20 cellular contexts compared by ENCODE assay signal in the genomic region with DNA sequence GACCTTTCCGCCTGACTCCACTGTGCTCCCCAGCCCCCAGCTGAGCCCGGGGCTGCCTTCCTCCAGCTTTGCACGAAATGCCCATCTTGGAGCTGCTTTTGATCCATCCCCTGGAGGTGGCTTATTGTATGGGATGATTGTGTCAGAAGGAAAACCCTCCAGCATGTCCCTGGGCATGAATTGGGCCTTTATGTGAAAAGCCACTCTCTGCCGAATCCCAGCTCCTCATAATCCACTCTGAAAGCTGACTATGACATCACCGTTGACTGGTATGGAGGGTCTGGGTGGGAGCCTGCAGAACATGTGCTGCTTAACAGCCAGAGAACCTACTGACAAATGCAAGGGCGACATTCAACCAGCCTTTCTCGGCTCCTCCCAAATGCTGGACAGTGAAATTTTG.
"Had no signal": no experiment of that assay in that cellular context is flagged by ENCODE, and none has a peak within 500 bp of the region (broad histone marks: within the 10 kb centered on the region; RNA-seq: fewer than 3 reads in every experiment).

No MANE protein-coding gene starts in this region.

- ATAC-seq: foreskin keratinocyte; left cardiac atrium; natural killer cell; stimulated activated naive B cell treated with anti-CD40 and anti-IgM and Interleukin-4, amounts not matched to agents 10 μg/mL and 1 μg/mL and 100 μg/mL, for 72 hours had no signal

- H3K36me3 Mint-ChIP-seq: activated naive CD4-positive, alpha-beta T cell treated with anti-CD3 and anti-CD28 coated beads, Interleukin-2, amount 10 ng/mL, durations not matched to agents 7 days and 5 days; activated naive CD8-positive, alpha-beta T cell treated with anti-CD3 and anti-CD28 coated beads, Interleukin-2, amount 10 ng/mL, durations not matched to agents 7 days and 5 days; memory B cell; natural killer cell; stimulated activated naive B cell treated with anti-CD40 and anti-IgM and Interleukin-4, amounts not matched to agents 10 μg/mL and 1 μg/mL and 100 μg/mL, for 72 hours had no signal

- H3K9me3 Mint-ChIP-seq: activated naive CD4-positive, alpha-beta T cell treated with anti-CD3 and anti-CD28 coated beads, Interleukin-2, amount 10 ng/mL, durations not matched to agents 7 days and 5 days; activated T-helper 1 cell treated with anti-CD3 and anti-CD28 coated beads, Interleukin-12 subunit alpha, Interleukin-12 subunit beta, Interleukin-2, Interleukin-4 antibody, amounts not matched to agents 30 ng/mL and 10 ng/mL and 1 ng/mL, durations not matched to agents 14 hours and 24 hours and 36 hours; memory B cell; natural killer cell had no signal

- H3K4me1 Mint-ChIP-seq: activated naive CD8-positive, alpha-beta T cell treated with anti-CD3 and anti-CD28 coated beads, Interleukin-2, amount 10 ng/mL, durations not matched to agents 7 days and 5 days; memory B cell; natural killer cell; stimulated activated naive B cell treated with anti-CD40 and anti-IgM and Interleukin-4, amounts not matched to agents 10 μg/mL and 1 μg/mL and 100 μg/mL, for 72 hours had no signal

- H3K4me3 Mint-ChIP-seq: activated naive CD4-positive, alpha-beta T cell treated with anti-CD3 and anti-CD28 coated beads, Interleukin-2, amount 10 ng/mL, durations not matched to agents 7 days and 5 days; activated naive CD8-positive, alpha-beta T cell treated with anti-CD3 and anti-CD28 coated beads, Interleukin-2, amount 10 ng/mL, durations not matched to agents 7 days and 5 days; activated T-helper 1 cell treated with anti-CD3 and anti-CD28 coated beads, Interleukin-12 subunit alpha, Interleukin-12 subunit beta, Interleukin-2, Interleukin-4 antibody, amounts not matched to agents 30 ng/mL and 10 ng/mL and 1 ng/mL, durations not matched to agents 14 hours and 24 hours and 36 hours; memory B cell; natural killer cell; stimulated activated naive B cell treated with anti-CD40 and anti-IgM and Interleukin-4, amounts not matched to agents 10 μg/mL and 1 μg/mL and 100 μg/mL, for 72 hours had no signal

- DNase-seq: activated CD4-positive, alpha-beta T cell treated with anti-CD3 and anti-CD28 coated beads for 4 hours; activated CD4-positive, alpha-beta T cell treated with anti-CD3 and anti-CD28 coated beads, Interleukin-2, amount 50 U/mL, for 4 hours; activated effector memory CD4-positive, alpha-beta T cell treated with anti-CD3 and anti-CD28 coated beads, Interleukin-2, amount 50 U/mL, for 16 hours; activated naive CD4-positive, alpha-beta T cell treated with anti-CD3 and anti-CD28 coated beads, Interleukin-2, amount 10 ng/mL, durations not matched to agents 7 days and 5 days; activated naive CD8-positive, alpha-beta T cell treated with anti-CD3 and anti-CD28 coated beads, Interleukin-2, amount 10 ng/mL, durations not matched to agents 7 days and 5 days; activated T-cell treated with anti-CD3 and anti-CD28 coated beads for 4 hours; brain microvascular endothelial cell; cortex of kidney; foreskin keratinocyte; left cardiac atrium; natural killer cell; sigmoid colon; small intestine; stimulated activated CD4-positive, alpha-beta T cell treated with anti-CD3 and anti-CD28 coated beads, Interleukin-4, amount 100 ng/mL, for 4 hours; stimulated activated CD8-positive, alpha-beta memory T cell treated with anti-CD3 and anti-CD28 coated beads, Interleukin-4, amount 100 ng/mL, for 48 hours; stimulated activated naive B cell treated with anti-CD40 and anti-IgM and Interleukin-4, amounts not matched to agents 10 μg/mL and 1 μg/mL and 100 μg/mL, for 72 hours; stomach; T-helper 9 cell had no signal

- H3K27ac Mint-ChIP-seq: activated naive CD4-positive, alpha-beta T cell treated with anti-CD3 and anti-CD28 coated beads, Interleukin-2, amount 10 ng/mL, durations not matched to agents 7 days and 5 days; activated naive CD8-positive, alpha-beta T cell treated with anti-CD3 and anti-CD28 coated beads, Interleukin-2, amount 10 ng/mL, durations not matched to agents 7 days and 5 days; activated T-helper 1 cell treated with anti-CD3 and anti-CD28 coated beads, Interleukin-12 subunit alpha, Interleukin-12 subunit beta, Interleukin-2, Interleukin-4 antibody, amounts not matched to agents 30 ng/mL and 10 ng/mL and 1 ng/mL, durations not matched to agents 14 hours and 24 hours and 36 hours; memory B cell; natural killer cell; stimulated activated naive B cell treated with anti-CD40 and anti-IgM and Interleukin-4, amounts not matched to agents 10 μg/mL and 1 μg/mL and 100 μg/mL, for 72 hours had no signal
